In the genomic region with DNA sequence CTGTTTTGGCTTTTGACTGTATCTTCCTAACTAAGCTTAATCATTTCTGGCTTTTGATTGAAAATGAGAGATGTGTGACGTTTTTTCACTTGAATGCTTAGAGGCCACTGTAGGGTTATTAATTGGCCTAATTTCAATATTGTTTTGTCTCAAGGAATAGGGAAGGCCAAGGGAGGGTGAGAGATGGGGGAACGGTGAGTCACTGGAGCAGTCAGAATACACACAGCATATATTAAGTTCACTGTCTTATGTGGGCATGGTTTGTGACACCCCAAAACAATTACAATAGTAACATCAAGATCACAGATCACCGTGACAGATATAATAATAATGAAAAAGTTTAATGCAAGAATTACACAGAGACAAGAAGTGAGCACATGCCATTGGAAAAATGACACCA, we compare ENCODE assay signal across 18 cellular contexts. TPM values are rescaled to one million over a fixed set of nuclear protein-coding genes. Genes with fewer than 3 reads are reported as not detected.
"Had no signal": no experiment of that assay in that cellular context is flagged by ENCODE, and none has a peak within 500 bp of the region (broad histone marks: within the 10 kb centered on the region; RNA-seq: fewer than 3 reads in every experiment).

No MANE protein-coding gene starts in this region.

- H3K4me1 Mint-ChIP-seq: WTC11 had no signal

- DNase-seq: colonic mucosa; NCI-H1092 treated with DMSO at 0.1 percent for 48 hours; NCI-H1417 treated with DMSO at 0.1 percent for 48 hours; NCI-H1694; NCI-H2029; NCI-H2107; NCI-H345; NCI-H510A; NCI-H526 treated with DMSO at 0.1 percent for 48 hours; NCI-H82; NK-92 treated with Interleukin-12 subunit alpha and Interleukin-12 subunit beta, amount 100 ng/mL, for 24 hours; Peyer's patch; Right ventricle myocardium superior; SJCRH30 had no signal

- H3K4me3 Mint-ChIP-seq: T-helper 1 cell treated with Interleukin-12 subunit alpha and Interleukin-12 subunit beta and Interleukin-4 antibody, amounts not matched to agents 30 μg/mL and 1 μg/mL, for 36 hours; WTC11 had no signal

- ATAC-seq: WTC11 had no signal

- H3K27ac Mint-ChIP-seq: activated naive CD4-positive, alpha-beta T cell treated with anti-CD3 and anti-CD28 coated beads, Interleukin-2, amount 50 U/mL, for 72 hours; T-helper 1 cell treated with Interleukin-12 subunit alpha and Interleukin-12 subunit beta and Interleukin-4 antibody, amounts not matched to agents 30 μg/mL and 1 μg/mL, for 36 hours; WTC11 had no signal

RNA-seq across cellular contexts. Expression of a gene that starts 27.3 kb away (rescaled TPM):
- total RNA-seq: cardiac septum had no signal
